1 cellular context compared by ENCODE assay signal in the genomic region with DNA sequence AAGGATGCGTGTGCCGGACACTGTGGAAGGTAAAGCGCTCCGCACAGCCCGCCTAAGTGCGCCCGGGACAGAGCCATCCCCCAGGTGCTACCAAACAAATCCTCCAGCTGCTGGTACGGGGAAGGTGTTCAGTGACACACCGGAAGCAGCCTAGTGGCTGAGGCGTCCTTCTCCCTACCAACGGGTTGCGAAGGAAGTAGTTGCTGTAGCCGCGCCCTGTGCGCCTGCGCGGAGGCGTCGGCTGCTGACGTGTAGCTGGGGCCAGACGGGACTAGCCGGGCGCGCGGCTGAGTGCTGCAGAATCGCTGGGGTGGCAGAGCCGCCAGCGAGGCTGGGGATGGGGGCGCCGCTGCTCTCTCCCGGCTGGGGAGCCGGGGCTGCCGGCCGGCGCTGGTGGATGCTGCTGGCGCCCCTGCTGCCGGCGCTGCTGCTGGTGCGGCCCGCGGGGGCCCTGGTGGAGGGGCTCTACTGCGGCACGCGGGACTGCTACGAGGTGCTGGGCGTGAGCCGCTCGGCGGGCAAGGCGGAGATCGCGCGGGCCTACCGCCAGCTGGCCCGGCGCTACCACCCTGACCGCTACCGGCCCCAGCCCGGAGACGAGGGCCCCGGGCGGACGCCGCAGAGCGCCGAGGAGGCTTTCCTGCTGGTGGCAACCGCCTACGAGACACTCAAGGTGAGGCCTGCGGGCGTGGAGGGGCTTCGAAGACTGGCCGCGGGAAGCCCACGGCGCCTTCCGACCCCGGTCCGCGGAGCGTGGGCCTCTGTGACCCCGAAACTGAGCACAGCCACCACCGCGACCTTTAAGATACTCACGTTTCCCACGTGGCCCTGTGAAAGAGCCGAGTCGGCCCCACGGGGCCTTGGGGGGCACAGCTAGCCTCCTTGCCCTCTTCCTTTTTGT.
A peak's percentile ranks its signal among the peaks of the same experiment; 100 is the strongest.
TF ChIP-seq lines count a peak whose summit lies in the region.

A gene (plus strand): TSS at position 264 of the 901 bp plus-strand sequence. CDS start 74 bp downstream, at position 338.

TF ChIP-seq in HEK293, 187 proteins besides CTCF, POLR2A, EP300 and RAD21 (continued from another document):
- TF ChIP-seq, protein P1, sequence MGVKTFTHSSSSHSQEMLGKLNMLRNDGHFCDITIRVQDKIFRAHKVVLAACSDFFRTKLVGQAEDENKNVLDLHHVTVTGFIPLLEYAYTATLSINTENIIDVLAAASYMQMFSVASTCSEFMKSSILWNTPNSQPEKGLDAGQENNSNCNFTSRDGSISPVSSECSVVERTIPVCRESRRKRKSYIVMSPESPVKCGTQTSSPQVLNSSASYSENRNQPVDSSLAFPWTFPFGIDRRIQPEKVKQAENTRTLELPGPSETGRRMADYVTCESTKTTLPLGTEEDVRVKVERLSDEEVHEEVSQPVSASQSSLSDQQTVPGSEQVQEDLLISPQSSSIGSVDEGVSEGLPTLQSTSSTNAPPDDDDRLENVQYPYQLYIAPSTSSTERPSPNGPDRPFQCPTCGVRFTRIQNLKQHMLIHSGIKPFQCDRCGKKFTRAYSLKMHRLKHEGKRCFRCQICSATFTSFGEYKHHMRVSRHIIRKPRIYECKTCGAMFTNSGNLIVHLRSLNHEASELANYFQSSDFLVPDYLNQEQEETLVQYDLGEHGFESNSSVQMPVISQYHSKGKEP (tag by site-specific recombination; IDR thresholded peaks at IDR 0.05) = no peak
- TF ChIP-seq ZNF169 (tag by site-specific recombination; IDR thresholded peaks at IDR 0.05) (no peak), ZNF791 (tag by site-specific recombination; IDR thresholded peaks at IDR 0.05) (no peak), GFI1B (tag by site-specific recombination; IDR thresholded peaks at IDR 0.05) (no peak), ZXDB (tag by site-specific recombination; IDR thresholded peaks at IDR 0.05) (peak; percentile 89), ZSCAN30 (tag by site-specific recombination; IDR thresholded peaks at IDR 0.05) (peak; percentile 76), ZNF37A (tag by site-specific recombination; IDR thresholded peaks at IDR 0.05) (0 out of 2 replicates have a peak, but pooled peaks have one; percentile 34), WT1 (tag by site-specific recombination; IDR thresholded peaks at IDR 0.05) (peak; percentile 55; the same call in 1 of the 2 replicates)
- TF ChIP-seq, protein P2, sequence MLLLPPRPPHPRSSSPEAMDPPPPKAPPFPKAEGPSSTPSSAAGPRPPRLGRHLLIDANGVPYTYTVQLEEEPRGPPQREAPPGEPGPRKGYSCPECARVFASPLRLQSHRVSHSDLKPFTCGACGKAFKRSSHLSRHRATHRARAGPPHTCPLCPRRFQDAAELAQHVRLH (tag by site-specific recombination; IDR thresholded peaks at IDR 0.05) = peak; percentile 99
